Comparison of ENCODE assay signal across 8 cellular contexts in genomic region chr10:60114765-60115586, GRCh38.
A peak's percentile ranks its signal among the peaks of the same experiment; 100 is the strongest.
DNase-seq lines count a peak whose midpoint lies in the region; ATAC-seq and TF ChIP-seq lines count a peak whose summit lies in the region.

No MANE protein-coding gene starts in this region.

- H3K27me3 ChIP-seq in OCI-LY3 (ENCODE audit: low read depth, low read length) = no peaks in the 10 kb centered on the region
- H3K27me3 ChIP-seq in endodermal cell (ENCODE audit: control insufficient read depth, insufficient read depth, low read length, poor library complexity, severe bottlenecking) = no peaks in the 10 kb centered on the region

- TF ChIP-seq CTCF in OCI-LY3 (IDR thresholded peaks at IDR 0.05; ENCODE audit: low read depth, low read length) = peak; percentile 74
- TF ChIP-seq CTCF in endodermal cell (conservative IDR thresholded peaks at IDR 0.05) = peak; percentile 79

- peak overlapping the region; percentile 22 for H3K4me2 ChIP-seq in OCI-LY3 (ENCODE audit: low read length)

- H3K4me1 Mint-ChIP-seq in endodermal cell = no peaks in the 10 kb centered on the region
- H3K4me1 Mint-ChIP-seq in stimulated activated memory B cell treated with anti-CD40 and anti-IgM and Interleukin-4, amounts not matched to agents 10 μg/mL and 1 μg/mL and 100 μg/mL, for 72 hours = no peaks in the 10 kb centered on the region

- WGBS in endodermal cell (ENCODE audit: insufficient coverage in 1 of 2, insufficient read length in 1 of 2), 2 experiments = 66 to 71% methylated on average over 3 to 5 of the region's 6 CpGs

- H3K4me3 ChIP-seq in OCI-LY3 (ENCODE audit: low read length) (no peak overlapping the region), endodermal cell (ENCODE audit: low read length) (no peak overlapping the region)

- H3K79me2 ChIP-seq in OCI-LY3 (ENCODE audit: low read length) = no peaks in the 10 kb centered on the region

- H3K36me3 ChIP-seq in OCI-LY3 (replicated peaks; ENCODE audit: low read depth, low read length) (no peaks in the 10 kb centered on the region), endodermal cell (ENCODE audit: control insufficient read depth, insufficient read depth, low read length) (no peaks in the 10 kb centered on the region)

- no peaks in the 10 kb centered on the region for H4K20me1 ChIP-seq in OCI-LY3 (ENCODE audit: insufficient read depth, low read length)

- no peak overlapping the region for H3K4me3 Mint-ChIP-seq in endodermal cell
- H3K4me3 Mint-ChIP-seq in stimulated activated memory B cell treated with anti-CD40 and anti-IgM and Interleukin-4, amounts not matched to agents 10 μg/mL and 1 μg/mL and 100 μg/mL, for 72 hours = no peak overlapping the region

- H3K9ac ChIP-seq in OCI-LY3 (ENCODE audit: low read length) (no peak overlapping the region), endodermal cell (ENCODE audit: extremely low read depth, low read length, poor library complexity, severe bottlenecking) (no peak overlapping the region)

- H2AFZ ChIP-seq in OCI-LY3 (ENCODE audit: low read depth, low read length) = 0 out of 2 replicates have a peak overlapping the region, but pooled peaks have one; percentile 37

- peak; percentile 68 for DNase-seq in AG20443 (ENCODE audit: low spot score)
- DNase-seq in endodermal cell = peak; percentile 60
- DNase-seq in midbrain (lab: John Stamatoyannopoulos, UW) = peak; percentile 51
- no peak for DNase-seq in stimulated activated naive CD8-positive, alpha-beta T cell treated with anti-CD3 and anti-CD28 coated beads, Interleukin-15, Interleukin-2, amounts not matched to agents 100 U/mL and 50 U/mL, for 24 hours

- ATAC-seq in GM18858 (IDR thresholded peaks at IDR 0.05; ENCODE audit: unreplicated experiment) = peak; percentile 81
- ATAC-seq in HG03108 (IDR thresholded peaks at IDR 0.05; ENCODE audit: unreplicated experiment) = peak; percentile 69
- no peak for ATAC-seq in stimulated activated memory B cell treated with anti-CD40 and anti-IgM and Interleukin-4, amounts not matched to agents 10 μg/mL and 1 μg/mL and 100 μg/mL, for 72 hours
- no peak for ATAC-seq in stimulated activated naive CD8-positive, alpha-beta T cell treated with anti-CD3 and anti-CD28 coated beads, Interleukin-15, Interleukin-2, amounts not matched to agents 100 U/mL and 50 U/mL, for 24 hours

- peaks cover 3% of the 10 kb centered on the region for H3K36me3 Mint-ChIP-seq in endodermal cell (ENCODE audit: low read depth)
- peaks cover 4% of the 10 kb centered on the region for H3K36me3 Mint-ChIP-seq in stimulated activated memory B cell treated with anti-CD40 and anti-IgM and Interleukin-4, amounts not matched to agents 10 μg/mL and 1 μg/mL and 100 μg/mL, for 72 hours

- no peaks in the 10 kb centered on the region for H3K27me3 Mint-ChIP-seq in endodermal cell (ENCODE audit: insufficient read depth)
- H3K27me3 Mint-ChIP-seq in stimulated activated memory B cell treated with anti-CD40 and anti-IgM and Interleukin-4, amounts not matched to agents 10 μg/mL and 1 μg/mL and 100 μg/mL, for 72 hours = no peaks in the 10 kb centered on the region

- no peaks in the 10 kb centered on the region for H3K9me3 ChIP-seq in OCI-LY3 (ENCODE audit: insufficient read depth, low read length)
- H3K9me3 ChIP-seq in endodermal cell (ENCODE audit: control insufficient read depth, low read length) = no peaks in the 10 kb centered on the region

- no peak overlapping the region for H3K27ac ChIP-seq in OCI-LY3 (ENCODE audit: low read length)
- no peak overlapping the region for H3K27ac ChIP-seq in endodermal cell (ENCODE audit: low read depth, low read length)

- peaks cover 4% of the 10 kb centered on the region; the same call in 1 of the 2 replicates for H3K4me1 ChIP-seq in OCI-LY3 (ENCODE audit: low read length)
- no peaks in the 10 kb centered on the region for H3K4me1 ChIP-seq in endodermal cell (ENCODE audit: control insufficient read depth, insufficient read depth, low read length)

- no peaks in the 10 kb centered on the region for H3K9me3 Mint-ChIP-seq in endodermal cell
- no peaks in the 10 kb centered on the region for H3K9me3 Mint-ChIP-seq in stimulated activated memory B cell treated with anti-CD40 and anti-IgM and Interleukin-4, amounts not matched to agents 10 μg/mL and 1 μg/mL and 100 μg/mL, for 72 hours

- no peak overlapping the region for H3K27ac Mint-ChIP-seq in endodermal cell
- H3K27ac Mint-ChIP-seq in stimulated activated memory B cell treated with anti-CD40 and anti-IgM and Interleukin-4, amounts not matched to agents 10 μg/mL and 1 μg/mL and 100 μg/mL, for 72 hours = no peak overlapping the region

Comparison
In these comparisons a context has a peak if more than half of its experiments do, and no peak if none do; other contexts are left out.
1. ATAC-seq: peak in GM18858 (single experiment) and HG03108 (single experiment); none in stimulated activated memory B cell treated with anti-CD40 and anti-IgM and Interleukin-4, amounts not matched to agents 10 μg/mL and 1 μg/mL and 100 μg/mL, for 72 hours (single experiment) and stimulated activated naive CD8-positive, alpha-beta T cell treated with anti-CD3 and anti-CD28 coated beads, Interleukin-15, Interleukin-2, amounts not matched to agents 100 U/mL and 50 U/mL, for 24 hours (single experiment).